8 cellular contexts compared by ENCODE assay signal in the genomic region with DNA sequence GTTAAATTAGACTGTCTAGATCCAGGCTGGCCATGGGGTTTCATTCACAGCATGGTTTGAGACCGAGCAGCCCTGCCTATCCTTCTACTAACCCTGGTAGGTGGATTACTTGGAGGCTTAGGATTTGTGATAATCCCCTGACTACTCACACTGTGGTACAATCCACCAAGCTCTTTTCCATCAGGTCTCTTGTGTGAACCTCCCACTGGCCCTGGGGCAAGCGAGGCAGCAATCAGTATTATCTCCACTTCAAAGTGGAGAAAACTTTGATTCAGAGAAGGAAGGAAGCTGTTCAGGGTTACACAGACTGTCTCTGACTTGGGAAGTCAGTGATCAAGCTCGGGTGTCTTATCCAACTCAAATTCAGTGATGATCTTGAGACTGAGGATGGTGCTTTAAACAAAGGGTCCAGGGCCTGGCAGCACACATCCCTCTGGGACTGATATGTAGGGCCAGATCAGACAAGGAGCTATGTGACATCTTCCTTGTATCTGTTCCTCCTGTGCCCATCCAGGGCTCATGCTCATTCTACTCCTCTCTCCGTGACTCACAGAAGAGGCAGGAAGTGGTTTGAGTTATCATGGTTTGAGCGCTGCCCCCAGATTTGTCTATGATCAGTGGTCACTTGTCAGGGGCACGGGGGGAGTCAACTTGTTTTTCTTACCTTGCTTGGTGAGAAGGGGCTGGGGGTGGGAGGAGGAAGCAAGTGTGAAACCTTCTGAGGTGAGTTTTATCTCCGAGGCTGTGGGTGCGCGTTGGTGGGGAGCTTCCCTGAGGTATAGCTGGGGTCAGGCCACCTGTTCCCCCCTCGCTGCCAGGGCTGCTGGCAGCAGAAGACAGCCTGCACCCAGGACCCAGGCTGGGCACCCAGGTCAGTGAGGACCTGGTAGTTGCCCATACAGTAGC. TPM values are rescaled to one million over a fixed set of nuclear protein-coding genes. Genes with fewer than 3 reads are reported as not detected.
DNase-seq lines count a peak whose midpoint lies in the region; ATAC-seq lines count a peak whose summit lies in the region.

No MANE protein-coding gene starts in this region.

- H3K27ac ChIP-seq in BLaER1 (peak overlapping the region; percentile 37; the same call in 1 of the 2 replicates), KOPT-K1 (ENCODE audit: low read depth, low read length, poor library complexity, severe bottlenecking) (peak overlapping the region; percentile 59)

- peak; percentile 42 for ATAC-seq in GM21381 (IDR thresholded peaks at IDR 0.05; ENCODE audit: unreplicated experiment)
- ATAC-seq in stimulated activated naive CD8-positive, alpha-beta T cell treated with anti-CD3 and anti-CD28 coated beads, Interleukin-15, Interleukin-2, amounts not matched to agents 100 U/mL and 50 U/mL, for 24 hours = peak; percentile 81

- H3K36me3 ChIP-seq in BLaER1 (no peaks in the 10 kb centered on the region), KOPT-K1 (ENCODE audit: insufficient read depth, low read length) (no peaks in the 10 kb centered on the region)

- no peaks in the 10 kb centered on the region for H4K20me1 ChIP-seq in BLaER1

- H3K27me3 ChIP-seq in BLaER1 = no peaks in the 10 kb centered on the region

- DNase-seq in activated CD8-positive, alpha-beta memory T cell treated with anti-CD3 and anti-CD28 coated beads, Interleukin-2, amount 50 U/mL, for 1 hour (ENCODE audit: extremely low read depth) = peak; percentile 57
- DNase-seq in kidney tubule cell (ENCODE audit: low spot score) (peak; percentile 74), mucosa of gallbladder (ENCODE audit: low spot score) (no peak), NCI-H510A treated with DMSO at 0.1 percent for 48 hours (lab: John Stamatoyannopoulos, UW) (no peak)
- DNase-seq in stimulated activated naive CD8-positive, alpha-beta T cell treated with anti-CD3 and anti-CD28 coated beads, Interleukin-15, Interleukin-2, amounts not matched to agents 100 U/mL and 50 U/mL, for 24 hours = peak; percentile 88

- H3K4me1 ChIP-seq in BLaER1 = peaks cover 48% of the 10 kb centered on the region

- peak overlapping the region; percentile 78 for H3K4me2 ChIP-seq in BLaER1

- no peak overlapping the region for H3K4me3 ChIP-seq in BLaER1

- no peaks in the 10 kb centered on the region for H3K9me3 ChIP-seq in BLaER1
- no peaks in the 10 kb centered on the region for H3K9me3 ChIP-seq in KOPT-K1 (ENCODE audit: insufficient read depth, low read length, poor library complexity, severe bottlenecking)

- H3K9ac ChIP-seq in BLaER1 = peak overlapping the region; percentile 53; the same call in 1 of the 2 replicates

RNA-seq across cellular contexts. Expression of gene RGS3, which starts 48.6 kb away (rescaled TPM):
- 142 TPM for total RNA-seq in mucosa of gallbladder

Comparison
In these comparisons a context has a peak if more than half of its experiments do, and no peak if none do; other contexts are left out.
1. DNase-seq: peak in activated CD8-positive, alpha-beta memory T cell treated with anti-CD3 and anti-CD28 coated beads, Interleukin-2, amount 50 U/mL, for 1 hour (single experiment), kidney tubule cell (single experiment) and stimulated activated naive CD8-positive, alpha-beta T cell treated with anti-CD3 and anti-CD28 coated beads, Interleukin-15, Interleukin-2, amounts not matched to agents 100 U/mL and 50 U/mL, for 24 hours (single experiment); none in mucosa of gallbladder (single experiment) and NCI-H510A treated with DMSO at 0.1 percent for 48 hours (single experiment).